13 cellular contexts compared by ENCODE assay signal in genomic region chr7:17722798-17723197, GRCh38.
A peak's percentile ranks its signal among the peaks of the same experiment; 100 is the strongest.
DNase-seq lines count a peak whose midpoint lies in the region; ATAC-seq, FAIRE-seq and TF ChIP-seq lines count a peak whose summit lies in the region.
"Had no signal": no experiment of that assay in that cellular context is flagged by ENCODE, and none has a peak within 500 bp of the region (broad histone marks: within the 10 kb centered on the region; RNA-seq: fewer than 3 reads in every experiment).

No MANE protein-coding gene starts in this region.

- no peak for TF ChIP-seq POLR2A in H1 (IDR thresholded peaks at IDR 0.05; ENCODE audit: control extremely low read depth in 1 of 2, low read depth in 2 of 2, low read length in 2 of 2)

- no peak overlapping the region for H2BK12ac ChIP-seq in H1 (ENCODE audit: low read depth, low read length)

- no peaks in the 10 kb centered on the region for H3K79me1 ChIP-seq in H1 (ENCODE audit: low read depth, low read length)

- no peaks in the 10 kb centered on the region for H3K4me1 ChIP-seq in PC-9 (replicated peaks; ENCODE audit: insufficient read depth)
- no peaks in the 10 kb centered on the region; a peak in 1 of 7 replicates for H3K4me1 ChIP-seq in H1 (replicated peaks in 1 of 4; ENCODE audit: control insufficient read depth in 3 of 4, insufficient read depth in 4 of 4, low read length in 3 of 4)
- H3K4me1 ChIP-seq in left lung: no peaks in the 10 kb centered on the region
- H3K4me1 ChIP-seq: BLaER1 had no signal

- H3K23me2 ChIP-seq in H1 (ENCODE audit: low read depth, low read length): no peaks in the 10 kb centered on the region

- TF ChIP-seq CTCF in PC-9 (conservative IDR thresholded peaks at IDR 0.05): no peak
- no peak for TF ChIP-seq CTCF in H1 (IDR thresholded peaks at IDR 0.05; ENCODE audit: control extremely low read depth in 1 of 3, insufficient read depth in 1 of 3, low read depth in 1 of 3, low read length in 3 of 3)
- no peak for TF ChIP-seq CTCF in left lung (IDR thresholded peaks at IDR 0.05)

- no peaks in the 10 kb centered on the region for H3K9me2 ChIP-seq in PC-9 (ENCODE audit: insufficient read depth)

- H3K4me3 ChIP-seq in PC-9 (no peak overlapping the region), H1 (ENCODE audit: extremely low read depth in 1 of 4, insufficient read depth in 2 of 4, low read depth in 3 of 4, low read length in 4 of 4) (no peak overlapping the region), left lung (no peak overlapping the region)
- H3K4me3 ChIP-seq: BLaER1 had no signal

- peak; percentile 65 for ATAC-seq in left lung

- H3K27ac ChIP-seq in PC-9: no peak overlapping the region
- no peak overlapping the region for H3K27ac ChIP-seq in H1 (ENCODE audit: low read depth, low read length)
- no peak overlapping the region for H3K27ac ChIP-seq in left lung
- H3K27ac ChIP-seq: BLaER1, HL-60 had no signal

- H4K91ac ChIP-seq in H1 (replicated peaks; ENCODE audit: insufficient read length, low read length): no peak overlapping the region

- no peak overlapping the region for H2AK5ac ChIP-seq in H1 (ENCODE audit: low read depth, low read length)

- H2BK15ac ChIP-seq in H1 (ENCODE audit: low read length): no peak overlapping the region

- no peak overlapping the region for H3K23ac ChIP-seq in H1 (ENCODE audit: insufficient read length)

- H3K18ac ChIP-seq in H1 (ENCODE audit: extremely low read depth, low read length): no peak overlapping the region

- no peak for TF ChIP-seq RAD21 in H1 (IDR thresholded peaks at IDR 0.05 in 1 of 2, conservative IDR thresholded peaks at IDR 0.05 in 1 of 2; ENCODE audit: low read depth in 2 of 2, low read length in 2 of 2)

- H4K20me1 ChIP-seq in PC-9 (ENCODE audit: insufficient read depth) (no peaks in the 10 kb centered on the region), H1 (replicated peaks in 1 of 2; ENCODE audit: control insufficient read depth in 1 of 2, insufficient read depth in 2 of 2, low read length in 2 of 2) (no peaks in the 10 kb centered on the region)
- H4K20me1 ChIP-seq: BLaER1 had no signal

- WGBS in H1 (ENCODE audit: extremely low coverage in 1 of 2, insufficient coverage in 1 of 2, insufficient read length in 1 of 2, insufficient replicate concordance in 2 of 2, low coverage in 1 of 2, low lambda C conversion rate in 2 of 2, missing lambda C conversion rate in 1 of 2), 2 experiments: 85% methylated on average over 2 of the region's 2 CpGs; no CpG with 5 or more reads in 1 of the 2 experiments

- 0 out of 2 replicates have a peak overlapping the region, but pooled peaks have one; percentile 28 for H2AFZ ChIP-seq in PC-9
- no peak overlapping the region; the same call in 1 of the 2 replicates for H2AFZ ChIP-seq in H1 (ENCODE audit: low read length)

- no peak overlapping the region for H2BK5ac ChIP-seq in H1 (ENCODE audit: low read depth, low read length)

- H3K79me2 ChIP-seq in PC-9 (ENCODE audit: low read depth): no peaks in the 10 kb centered on the region
- no peaks in the 10 kb centered on the region for H3K79me2 ChIP-seq in H1 (ENCODE audit: control insufficient read depth in 1 of 2, insufficient read depth in 2 of 2, low read length in 2 of 2)

- POLR2A ChIA-PET in PC-9 (lab: Charles Lee; ENCODE audit: unreplicated experiment) (no interaction called here), H1 (lab: Charles Lee; ENCODE audit: partially characterized antibody) (no interaction called here)

- H3K4ac ChIP-seq in H1 (replicated peaks; ENCODE audit: insufficient read length, low read depth, low read length): no peak overlapping the region

- H3K4me2 ChIP-seq in PC-9 (no peak overlapping the region), H1 (ENCODE audit: insufficient read depth in 1 of 2, low read depth in 2 of 2, low read length in 2 of 2) (no peak overlapping the region)
- H3K4me2 ChIP-seq: BLaER1 had no signal

- H3K56ac ChIP-seq in H1 (replicated peaks; ENCODE audit: insufficient read length, low read depth, low read length): no peak overlapping the region

- intact Hi-C loops in PC-9 (cut with micrococcal nuclease; ENCODE audit: unreplicated experiment): no loop called here
- intact Hi-C loops in left lung (cut with DNase I): no loop called here

- no peak overlapping the region for H3K9ac ChIP-seq in H1 (replicated peaks in 1 of 4; ENCODE audit: extremely low read depth in 1 of 4, low read depth in 3 of 4, low read length in 3 of 4)
- H3K9ac ChIP-seq: BLaER1 had no signal

- H3K27me3 ChIP-seq in PC-9 (ENCODE audit: insufficient read depth, low read depth) (no peaks in the 10 kb centered on the region), H1 (replicated peaks in 1 of 4; ENCODE audit: control insufficient read depth in 3 of 4, extremely low read depth in 1 of 4, insufficient read depth in 3 of 4, low read length in 3 of 4) (no peaks in the 10 kb centered on the region), left lung (no peaks in the 10 kb centered on the region)
- H3K27me3 ChIP-seq: BLaER1 had no signal

- H3K9me3 ChIP-seq in PC-9 (ENCODE audit: insufficient read depth, low read depth) (no peaks in the 10 kb centered on the region), H1 (ENCODE audit: insufficient read depth in 2 of 2, low read depth in 1 of 2, low read length in 1 of 2) (no peaks in the 10 kb centered on the region), left lung (no peaks in the 10 kb centered on the region)
- H3K9me3 ChIP-seq: BLaER1 had no signal

- DNase-seq in PC-9 (no peak), H1 (ENCODE audit: low read depth in 1 of 2, low spot score in 2 of 2) (no peak), left lung (no peak), renal cortical epithelial cell (ENCODE audit: low read depth) (peak; percentile 7), amniotic stem cell (lab: John Stamatoyannopoulos, UW) (no peak), A172 (ENCODE audit: low spot score) (no peak), T-helper 1 cell (no peak)
- no peak for DNase-seq in stimulated activated CD4-positive, alpha-beta T cell treated with anti-CD3 and anti-CD28 coated beads, Interleukin-4, amount 100 ng/mL, for 1 hour
- DNase-seq: CD4-positive, CD25-positive, alpha-beta regulatory T cell; DMS53; H7 had no signal

- H3F3A ChIP-seq in PC-9 (ENCODE audit: insufficient read depth, low read depth): no peaks in the 10 kb centered on the region

- no peak overlapping the region for H2BK120ac ChIP-seq in H1 (replicated peaks; ENCODE audit: low read depth, low read length)

- no peak for FAIRE-seq in H1 (lab: Jason Lieb, UNC)

- H2BK20ac ChIP-seq in H1 (ENCODE audit: low read length): 0 out of 2 replicates have a peak overlapping the region, but pooled peaks have one; percentile 55

- no peak overlapping the region for H4K8ac ChIP-seq in H1 (ENCODE audit: extremely low read depth, insufficient read depth, low read length)

- no peak for TF ChIP-seq EP300 in H1 (IDR thresholded peaks at IDR 0.05; ENCODE audit: borderline replicate concordance in 1 of 2, low read depth in 2 of 2, low read length in 2 of 2)

- no TSS peak for BruUV-seq in PC-9 (replicated peaks; lab: Mats Ljungman, UMichigan)

- CTCF ChIA-PET in PC-9 (lab: Charles Lee) (no interaction called here), H1 (lab: Charles Lee; ENCODE audit: partially characterized antibody) (no interaction called here)

- H3K36me3 ChIP-seq in PC-9 (ENCODE audit: low read depth) (no peaks in the 10 kb centered on the region), H1 (ENCODE audit: control insufficient read depth in 2 of 4, insufficient read depth in 4 of 4, low read length in 3 of 4) (no peaks in the 10 kb centered on the region), left lung (no peaks in the 10 kb centered on the region)
- H3K36me3 ChIP-seq: BLaER1 had no signal

- no peak overlapping the region for H3K14ac ChIP-seq in H1 (ENCODE audit: insufficient read length)

- H4K5ac ChIP-seq in H1 (ENCODE audit: insufficient read length, low read depth, low read length): no peak overlapping the region

TF ChIP-seq in H1, 55 proteins besides CTCF, POLR2A, EP300 and RAD21 (continues in another document):
- TF ChIP-seq FOSL1 (IDR thresholded peaks at IDR 0.05; ENCODE audit: insufficient read depth, low read depth, low read length) (no peak), CHD2 (IDR thresholded peaks at IDR 0.05; ENCODE audit: low read length) (no peak), CREB1 (IDR thresholded peaks at IDR 0.05) (no peak), MAFK (IDR thresholded peaks at IDR 0.05; ENCODE audit: low read depth, low read length) (no peak)
- TF ChIP-seq, protein P1, sequence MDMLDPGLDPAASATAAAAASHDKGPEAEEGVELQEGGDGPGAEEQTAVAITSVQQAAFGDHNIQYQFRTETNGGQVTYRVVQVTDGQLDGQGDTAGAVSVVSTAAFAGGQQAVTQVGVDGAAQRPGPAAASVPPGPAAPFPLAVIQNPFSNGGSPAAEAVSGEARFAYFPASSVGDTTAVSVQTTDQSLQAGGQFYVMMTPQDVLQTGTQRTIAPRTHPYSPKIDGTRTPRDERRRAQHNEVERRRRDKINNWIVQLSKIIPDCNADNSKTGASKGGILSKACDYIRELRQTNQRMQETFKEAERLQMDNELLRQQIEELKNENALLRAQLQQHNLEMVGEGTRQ (IDR thresholded peaks at IDR 0.05; ENCODE audit: low read length): no peak
